Comparison of ENCODE assay signal across 1 cellular context in the genomic region with DNA sequence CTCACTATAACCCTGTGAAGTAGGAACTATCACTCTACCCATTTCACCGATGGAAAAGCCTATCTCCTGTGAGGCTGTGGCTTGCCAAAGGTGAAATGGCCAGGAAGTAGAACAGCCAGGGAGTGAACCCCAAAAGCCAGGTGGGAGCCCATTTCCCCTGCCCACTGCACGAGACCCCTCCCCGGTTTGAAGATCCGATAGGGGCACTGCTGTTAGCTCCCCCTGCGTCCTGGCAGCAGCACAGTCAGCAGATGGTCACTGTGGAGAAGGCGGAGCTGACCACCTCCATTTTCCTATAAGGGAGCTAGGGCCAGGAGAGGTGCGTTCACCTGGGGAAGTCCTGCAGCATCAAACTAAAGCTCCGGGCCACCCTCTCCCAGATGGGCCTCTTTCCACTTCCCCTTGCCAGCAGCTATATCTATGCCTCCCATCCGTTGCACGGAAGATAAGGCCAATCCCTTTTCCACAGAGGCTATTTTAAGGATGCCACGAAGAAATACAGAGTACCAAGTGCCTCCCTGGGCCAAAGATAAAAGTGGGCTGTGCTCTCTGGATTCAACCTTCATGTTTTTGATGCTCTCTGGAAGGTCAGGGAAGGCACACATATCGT.
TF ChIP-seq lines count a peak whose summit lies in the region.

No MANE protein-coding gene starts in this region.

TF ChIP-seq in endothelial cell of umbilical vein, 7 proteins besides CTCF, POLR2A, EP300 and RAD21:
- TF ChIP-seq, protein P1, sequence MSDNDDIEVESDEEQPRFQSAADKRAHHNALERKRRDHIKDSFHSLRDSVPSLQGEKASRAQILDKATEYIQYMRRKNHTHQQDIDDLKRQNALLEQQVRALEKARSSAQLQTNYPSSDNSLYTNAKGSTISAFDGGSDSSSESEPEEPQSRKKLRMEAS (IDR thresholded peaks at IDR 0.05; ENCODE audit: insufficient read depth, insufficient read length): no peak
- TF ChIP-seq JUN (IDR thresholded peaks at IDR 0.05; ENCODE audit: borderline replicate concordance, insufficient read depth, insufficient read length, low read depth) (no peak), GATA2 (IDR thresholded peaks at IDR 0.05; ENCODE audit: insufficient read depth, insufficient read length, low read depth, low read length) (no peak)
